Comparison of ENCODE assay signal across 8 cellular contexts in genomic region chr12:50187084-50187900, GRCh38. TPM values are rescaled to one million over a fixed set of nuclear protein-coding genes. Genes with fewer than 3 reads are reported as not detected.
DNase-seq lines count a peak whose midpoint lies in the region; ATAC-seq and TF ChIP-seq lines count a peak whose summit lies in the region.

No MANE protein-coding gene starts in this region.

- H3K4me3 ChIP-seq in adrenal gland: no peak overlapping the region

- intact Hi-C loops in adrenal gland (cut with DNase I): loop anchor here in 1 of 2 donors (10.0 kb wide), 1 partner anchor 128 kb away; no protein-coding TSS in a partner anchor

- H3K4me3 Mint-ChIP-seq in activated naive CD8-positive, alpha-beta T cell treated with anti-CD3 and anti-CD28 coated beads for 36 hours: no peak overlapping the region
- H3K4me3 Mint-ChIP-seq in osteocyte (ENCODE audit: unreplicated experiment): peak overlapping the region; percentile 19

- no peaks in the 10 kb centered on the region for H3K27me3 Mint-ChIP-seq in activated naive CD8-positive, alpha-beta T cell treated with anti-CD3 and anti-CD28 coated beads for 36 hours
- no peaks in the 10 kb centered on the region for H3K27me3 Mint-ChIP-seq in osteocyte (ENCODE audit: unreplicated experiment)

- TF ChIP-seq POLR2A in adrenal gland (IDR thresholded peaks at IDR 0.05): no peak

- peaks cover 0 to 17% of the 10 kb centered on the region in 2 donors for H3K36me3 ChIP-seq in adrenal gland (replicated peaks in 1 of 2)

- H3K4me1 Mint-ChIP-seq in activated naive CD8-positive, alpha-beta T cell treated with anti-CD3 and anti-CD28 coated beads for 36 hours: peaks cover 30% of the 10 kb centered on the region
- peaks cover 52% of the 10 kb centered on the region for H3K4me1 Mint-ChIP-seq in osteocyte (ENCODE audit: unreplicated experiment)

- WGBS in adrenal gland, 4 donors: 72 to 82% (median 77%) methylated on average over 5 to 7 of the region's 7 CpGs

- H3K36me3 Mint-ChIP-seq in activated naive CD8-positive, alpha-beta T cell treated with anti-CD3 and anti-CD28 coated beads for 36 hours: peaks cover 4% of the 10 kb centered on the region
- H3K36me3 Mint-ChIP-seq in osteocyte (ENCODE audit: unreplicated experiment): peaks cover 21% of the 10 kb centered on the region

- H3K9me3 ChIP-seq in adrenal gland (replicated peaks in 1 of 3): no peaks in the 10 kb centered on the region

- peak overlapping the region in 1 of 5 donors; percentile 66 for H3K27ac ChIP-seq in adrenal gland

- peak; percentile 64 for ATAC-seq in GM18517 (IDR thresholded peaks at IDR 0.05; ENCODE audit: unreplicated experiment)
- ATAC-seq in HG03039 (IDR thresholded peaks at IDR 0.05; ENCODE audit: unreplicated experiment): peak; percentile 47

- DNase-seq in activated naive CD8-positive, alpha-beta T cell treated with anti-CD3 and anti-CD28 coated beads for 36 hours: no peak
- DNase-seq in osteocyte (ENCODE audit: extremely low spot score, unreplicated experiment) (no peak), inferior parietal cortex (ENCODE audit: extremely low spot score) (no peak), dermis blood vessel endothelial cell (no peak), adrenal gland (no peak), middle frontal gyrus (ENCODE audit: extremely low spot score, low spot score) (no peak)

- TF ChIP-seq CTCF in osteocyte (IDR thresholded peaks at IDR 0.05): peak; percentile 19
- TF ChIP-seq CTCF in adrenal gland (IDR thresholded peaks at IDR 0.05): no peak

- peaks cover 0 to 9% of the 10 kb centered on the region in 2 donors for H3K4me1 ChIP-seq in adrenal gland (replicated peaks in 1 of 2)

- no peaks in the 10 kb centered on the region for H3K27me3 ChIP-seq in adrenal gland

- H3K9me3 Mint-ChIP-seq in activated naive CD8-positive, alpha-beta T cell treated with anti-CD3 and anti-CD28 coated beads for 36 hours: no peaks in the 10 kb centered on the region
- no peaks in the 10 kb centered on the region for H3K9me3 Mint-ChIP-seq in osteocyte (ENCODE audit: unreplicated experiment)

- H3K27ac Mint-ChIP-seq in activated naive CD8-positive, alpha-beta T cell treated with anti-CD3 and anti-CD28 coated beads for 36 hours: peak overlapping the region; percentile 78
- peak overlapping the region; percentile 88 for H3K27ac Mint-ChIP-seq in osteocyte (ENCODE audit: unreplicated experiment)

RNA-seq across cellular contexts. Expression of gene CERS5, which starts 20.1 kb away (rescaled TPM):
- 10 to 100 TPM; 36.4 to 41.3 TPM for total RNA-seq in activated naive CD8-positive, alpha-beta T cell treated with anti-CD3 and anti-CD28 coated beads for 36 hours
- total RNA-seq in osteocyte (72.3 and 78.6 TPM in 2 replicates), dermis blood vessel endothelial cell (24.5 and 46.0 TPM in 2 replicates), adrenal gland (10 to 100 TPM; 19.4 to 39.5 (median 35.5) TPM)
- polyA plus RNA-seq in adrenal gland: 100 to 1,000 TPM in 1 of 3 donors, 10 to 100 TPM in 2; 35.8 to 110 (median 98.8) TPM
